8 cellular contexts compared by ENCODE assay signal in the genomic region with DNA sequence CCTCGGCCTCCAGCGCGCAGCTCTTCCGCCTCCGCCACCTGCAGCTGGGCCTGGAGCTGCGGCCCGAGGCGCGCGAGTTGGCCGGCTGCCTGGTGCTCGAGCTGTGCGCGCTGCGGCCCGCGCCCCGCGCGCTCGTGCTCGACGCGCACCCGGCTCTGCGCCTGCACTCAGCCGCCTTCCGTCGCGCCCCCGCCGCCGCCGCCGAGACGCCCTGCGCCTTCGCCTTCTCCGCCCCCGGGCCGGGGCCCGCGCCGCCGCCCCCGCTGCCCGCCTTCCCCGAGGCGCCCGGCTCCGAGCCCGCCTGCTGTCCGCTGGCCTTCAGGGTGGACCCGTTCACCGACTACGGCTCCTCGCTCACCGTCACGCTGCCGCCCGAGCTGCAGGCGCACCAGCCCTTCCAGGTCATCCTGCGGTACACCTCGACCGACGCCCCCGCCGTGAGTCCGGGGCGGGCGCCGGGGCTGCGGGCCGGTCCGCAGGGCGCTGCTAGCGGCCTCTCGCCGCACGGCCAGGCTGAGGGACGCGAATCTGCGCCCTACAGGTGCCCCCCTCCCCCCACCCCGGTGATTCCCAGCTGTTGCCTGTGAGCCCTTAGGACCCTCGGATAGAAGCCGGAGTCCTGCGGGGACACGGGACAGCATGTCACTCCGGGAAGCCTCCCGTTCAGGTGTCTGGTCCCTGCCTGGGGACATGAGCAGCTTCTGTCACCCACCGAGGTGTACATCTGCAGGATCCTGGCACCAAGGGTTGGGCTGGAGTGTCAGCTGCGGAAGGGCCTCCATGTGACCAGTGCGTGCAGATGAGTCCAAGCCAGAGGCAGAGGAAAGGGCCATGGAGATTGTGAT. TPM values are rescaled to one million over a fixed set of nuclear protein-coding genes. Genes with fewer than 3 reads are reported as not detected.
DNase-seq lines count a peak whose midpoint lies in the region; ATAC-seq and TF ChIP-seq lines count a peak whose summit lies in the region.

No MANE protein-coding gene starts in this region.

- H3K36me3 ChIP-seq in BLaER1 treated with 17β-estradiol and CSF1 and Interleukin-3, amounts not matched to agents 10 nM and 100 nM, result peaks cover 8 to 31% (median 25%) of the 10 kb centered on the region in 11 experiments; a peak in 21 of 22 replicates
- H3K36me3 ChIP-seq in SU-DHL-6 (ENCODE audit: low read length) (no peaks in the 10 kb centered on the region), iPS-18a (ENCODE audit: control insufficient read depth, low read depth, low read length) (no peaks in the 10 kb centered on the region)

- peak overlapping the region in 3 of 5 experiments; percentile 76 to 89 (median 85) for H3K27ac Mint-ChIP-seq in brain

- no peaks in the 10 kb centered on the region for H3K9me2 ChIP-seq in SU-DHL-6 (replicated peaks; ENCODE audit: insufficient read depth, low read length)

- peaks cover 24% of the 10 kb centered on the region for H3K79me2 ChIP-seq in SU-DHL-6 (ENCODE audit: insufficient read depth, low read length)

- H3K27ac ChIP-seq in BLaER1 treated with 17β-estradiol and CSF1 and Interleukin-3, amounts not matched to agents 10 nM and 100 nM, result peak overlapping the region; percentile 84 to 100 (median 94)
- peak overlapping the region; percentile 65 for H3K27ac ChIP-seq in SU-DHL-6 (ENCODE audit: low read depth, low read length)
- no peak overlapping the region for H3K27ac ChIP-seq in iPS-18a (ENCODE audit: low read length)

- no peaks in the 10 kb centered on the region for H3K9me3 ChIP-seq in BLaER1 treated with 17β-estradiol and CSF1 and Interleukin-3, amounts not matched to agents 10 nM and 100 nM (replicated peaks in 1 of 11)
- H3K9me3 ChIP-seq in SU-DHL-6 (ENCODE audit: insufficient read depth, low read length), result no peaks in the 10 kb centered on the region
- H3K9me3 ChIP-seq in iPS-18a (ENCODE audit: control insufficient read depth, low read depth, low read length), result no peaks in the 10 kb centered on the region

- DNase-seq in HT-29 (ENCODE audit: low spot score) (peak; percentile 63), sciatic nerve (ENCODE audit: low spot score) (peak; percentile 83)

- H3K27me3 ChIP-seq in BLaER1 treated with 17β-estradiol and CSF1 and Interleukin-3, amounts not matched to agents 10 nM and 100 nM, result no peaks in the 10 kb centered on the region
- no peaks in the 10 kb centered on the region for H3K27me3 ChIP-seq in SU-DHL-6 (ENCODE audit: low read length)
- peaks cover 38% of the 10 kb centered on the region for H3K27me3 ChIP-seq in iPS-18a (ENCODE audit: control insufficient read depth, insufficient read depth, low read length)

- peak overlapping the region; percentile 92 to 100 (median 97) for H3K4me2 ChIP-seq in BLaER1 treated with 17β-estradiol and CSF1 and Interleukin-3, amounts not matched to agents 10 nM and 100 nM
- H3K4me2 ChIP-seq in SU-DHL-6 (ENCODE audit: low read depth, low read length, poor library complexity, severe bottlenecking), result peak overlapping the region; percentile 65

- peaks cover 23% of the 10 kb centered on the region for H3F3A ChIP-seq in SU-DHL-6 (ENCODE audit: insufficient read depth)

- no peaks in the 10 kb centered on the region for H3K36me3 Mint-ChIP-seq in brain

- H3K9ac ChIP-seq in BLaER1 treated with 17β-estradiol and CSF1 and Interleukin-3, amounts not matched to agents 10 nM and 100 nM, result peak overlapping the region; percentile 85 to 100 (median 95)
- H3K9ac ChIP-seq in SU-DHL-6 (ENCODE audit: low read length) (peak overlapping the region; percentile 77), iPS-18a (ENCODE audit: low read length) (no peak overlapping the region)

- H3K27me3 Mint-ChIP-seq in brain, result no peaks in the 10 kb centered on the region

- intact Hi-C loops in sciatic nerve (cut with DNase I), result no loop called here

- in situ Hi-C loops in GM18951 (cut with MboI; ENCODE audit: low sequenced_read_pairs, unreplicated experiment), result no loop called here

- peaks cover 64 to 73% (median 67%) of the 10 kb centered on the region in 10 experiments for H3K4me1 ChIP-seq in BLaER1 treated with 17β-estradiol and CSF1 and Interleukin-3, amounts not matched to agents 10 nM and 100 nM
- H3K4me1 ChIP-seq in iPS-18a (ENCODE audit: control insufficient read depth, low read depth, low read length), result no peaks in the 10 kb centered on the region

- no peak overlapping the region for H2AFZ ChIP-seq in SU-DHL-6 (ENCODE audit: low read depth, low read length, severe bottlenecking)

- ATAC-seq in sciatic nerve (no peak), HG03025 (IDR thresholded peaks at IDR 0.05; ENCODE audit: low FRiP score, unreplicated experiment) (no peak)

- peak overlapping the region; percentile 78 to 98 (median 91) for H3K4me3 ChIP-seq in BLaER1 treated with 17β-estradiol and CSF1 and Interleukin-3, amounts not matched to agents 10 nM and 100 nM
- H3K4me3 ChIP-seq in SU-DHL-6 (ENCODE audit: insufficient read depth, low read length, poor library complexity, severe bottlenecking) (peak overlapping the region; percentile 70), iPS-18a (ENCODE audit: low read length) (peak overlapping the region; percentile 46)

- H3K4me1 Mint-ChIP-seq in brain, result peaks cover 46% of the 10 kb centered on the region

- H4K20me1 ChIP-seq in BLaER1 treated with 17β-estradiol and CSF1 and Interleukin-3, amounts not matched to agents 10 nM and 100 nM, result peaks cover 47 to 62% (median 50%) of the 10 kb centered on the region in 11 experiments
- H4K20me1 ChIP-seq in SU-DHL-6 (ENCODE audit: low read depth, low read length), result no peaks in the 10 kb centered on the region

- TF ChIP-seq CTCF in SU-DHL-6 (IDR thresholded peaks at IDR 0.05; ENCODE audit: insufficient read depth, low read length, poor library complexity, severe bottlenecking) (no peak), brain (conservative IDR thresholded peaks at IDR 0.05) (no peak)

- TF ChIP-seq POLR2A in GM18951 (IDR thresholded peaks at IDR 0.05; ENCODE audit: extremely low read depth, insufficient read depth, insufficient read length), result peak; percentile 60

- no peaks in the 10 kb centered on the region for H3K9me3 Mint-ChIP-seq in brain

- H3K4me3 Mint-ChIP-seq in brain, result peak overlapping the region; percentile 75 to 85 (median 84)

RNA-seq across cellular contexts. Expression of a gene that starts 0.6 kb away (rescaled TPM):
- 57.9 and 74.9 TPM in 2 replicates for total RNA-seq in HT-29 (2014; rRNA removed; shearing (Covaris generic))
- polyA plus RNA-seq in brain (ENCODE audit: insufficient read depth, low read depth, low replicate concordance), result 48.5 TPM
- 38.8 TPM for total RNA-seq in sciatic nerve

RNA-seq across cellular contexts. Expression of a gene that starts 8.7 kb away (rescaled TPM):
- total RNA-seq in HT-29 (2014; rRNA removed; shearing (Covaris generic)), result 10.0 and 10.4 TPM in 2 replicates
- polyA plus RNA-seq in brain (ENCODE audit: insufficient read depth, low read depth, low replicate concordance), result 6.3 TPM
- 4.5 TPM for total RNA-seq in sciatic nerve

RNA-seq across cellular contexts. Expression of a gene that starts 11.1 kb away (rescaled TPM):
- total RNA-seq in HT-29 (2014; rRNA removed; shearing (Covaris generic)), result 26.5 and 29.5 TPM in 2 replicates
- polyA plus RNA-seq in brain (ENCODE audit: insufficient read depth, low read depth, low replicate concordance), result 7.0 TPM
- total RNA-seq in sciatic nerve, result 30.7 TPM

RNA-seq across cellular contexts. Expression of a gene that starts 17.6 kb away (rescaled TPM):
- 88.3 and 90.2 TPM in 2 replicates for total RNA-seq in HT-29 (2014; rRNA removed; shearing (Covaris generic))
- polyA plus RNA-seq in brain (ENCODE audit: insufficient read depth, low read depth, low replicate concordance), result 15.8 TPM
- total RNA-seq in sciatic nerve, result 37.2 TPM

RNA-seq across cellular contexts. Expression of a gene that starts 56.4 kb away (rescaled TPM):
- total RNA-seq in HT-29 (2014; rRNA removed; shearing (Covaris generic)), result 176 and 180 TPM in 2 replicates
- polyA plus RNA-seq in brain (ENCODE audit: insufficient read depth, low read depth, low replicate concordance), result 1.5 TPM
- 3.2 TPM for total RNA-seq in sciatic nerve
